32 cellular contexts compared by ENCODE assay signal in the genomic region with DNA sequence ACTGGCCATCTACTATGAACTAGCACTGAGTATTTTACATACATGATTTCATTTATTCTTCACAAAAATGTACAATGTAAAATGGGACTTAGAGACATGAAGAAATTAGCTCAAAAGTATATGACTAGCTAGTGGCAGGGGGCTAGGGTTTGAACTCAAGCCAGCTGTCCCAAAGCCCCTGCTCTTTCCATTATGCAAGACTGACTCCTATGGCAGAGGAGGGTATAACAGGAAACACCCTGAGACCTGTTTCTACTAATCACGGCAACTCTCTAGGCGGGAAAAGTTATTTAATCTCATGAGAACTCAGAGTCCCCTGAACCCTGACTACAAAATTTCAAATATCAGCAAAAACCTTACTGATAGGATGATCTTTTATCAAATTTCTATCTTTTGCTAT.
DNase-seq lines count a peak whose midpoint lies in the region; ATAC-seq and TF ChIP-seq lines count a peak whose summit lies in the region.
"Had no signal": no experiment of that assay in that cellular context is flagged by ENCODE, and none has a peak within 500 bp of the region (broad histone marks: within the 10 kb centered on the region; RNA-seq: fewer than 3 reads in every experiment).

No MANE protein-coding gene starts in this region.

- ATAC-seq in SK-N-SH treated with all-trans-retinoic acid at 6 μM for 48 hours (no peak), GM19452 (IDR thresholded peaks at IDR 0.05; ENCODE audit: unreplicated experiment) (no peak), HG03432 (IDR thresholded peaks at IDR 0.05; ENCODE audit: unreplicated experiment) (no peak)
- ATAC-seq: CD8-positive, alpha-beta T cell; effector memory CD8-positive, alpha-beta T cell; esophagus mucosa; heart left ventricle; K562; lower lobe of right lung; naive thymus-derived CD4-positive, alpha-beta T cell; psoas muscle had no signal

- no peaks in the 10 kb centered on the region for H4K20me1 ChIP-seq in SK-N-SH (ENCODE audit: insufficient read depth)
- no peaks in the 10 kb centered on the region for H4K20me1 ChIP-seq in OCI-LY3 (ENCODE audit: insufficient read depth, low read length)

- no peak overlapping the region for H2BK12ac ChIP-seq in trophoblast cell (ENCODE audit: low read length)

- peaks cover 4% of the 10 kb centered on the region for H3K79me1 ChIP-seq in trophoblast cell (ENCODE audit: low read length)

- no peak for TF ChIP-seq EP300 in SK-N-SH (IDR thresholded peaks at IDR 0.05; ENCODE audit: borderline replicate concordance in 1 of 2, low read depth in 1 of 2, low read length in 1 of 2)

- peaks cover 2% of the 10 kb centered on the region for H3K36me3 Mint-ChIP-seq in endodermal cell (ENCODE audit: low read depth)
- H3K36me3 Mint-ChIP-seq: CD8-positive, alpha-beta T cell had no signal

- no peaks in the 10 kb centered on the region for H3K9me2 ChIP-seq in SK-N-SH

- no peak overlapping the region for H4K91ac ChIP-seq in trophoblast cell (ENCODE audit: low read depth, low read length)

- H3K9me3 ChIP-seq in SK-N-SH (no peaks in the 10 kb centered on the region), OCI-LY3 (ENCODE audit: insufficient read depth, low read length) (no peaks in the 10 kb centered on the region), endodermal cell (ENCODE audit: control insufficient read depth, low read length) (peaks cover 4% of the 10 kb centered on the region), trophoblast cell (ENCODE audit: insufficient read depth, low read depth, low read length) (no peaks in the 10 kb centered on the region)
- H3K9me3 ChIP-seq: lower lobe of right lung, MG63, psoas muscle, stomach, vagina had no signal

- H3K4ac ChIP-seq in trophoblast cell (ENCODE audit: low read depth, low read length), result no peak overlapping the region

- H3K79me2 ChIP-seq in SK-N-SH (ENCODE audit: insufficient read depth) (no peaks in the 10 kb centered on the region), OCI-LY3 (ENCODE audit: low read length) (no peaks in the 10 kb centered on the region), trophoblast cell (ENCODE audit: control insufficient read depth, insufficient read depth, low read length, poor library complexity) (no peaks in the 10 kb centered on the region)

- no peaks in the 10 kb centered on the region for H3F3A ChIP-seq in SK-N-SH (replicated peaks; ENCODE audit: insufficient read depth)

- H3K4me2 ChIP-seq in SK-N-SH, result no peak overlapping the region
- no peak overlapping the region for H3K4me2 ChIP-seq in OCI-LY3 (ENCODE audit: low read length)
- H3K4me2 ChIP-seq in trophoblast cell (ENCODE audit: low read length), result no peak overlapping the region

- H3K23ac ChIP-seq in trophoblast cell (ENCODE audit: low read length), result no peak overlapping the region

- H3K4me3 Mint-ChIP-seq in endodermal cell, result no peak overlapping the region
- H3K4me3 Mint-ChIP-seq: CD8-positive, alpha-beta T cell; effector memory CD8-positive, alpha-beta T cell; naive thymus-derived CD4-positive, alpha-beta T cell; T-helper 1 cell treated with Interleukin-12 subunit alpha and Interleukin-12 subunit beta and Interleukin-4 antibody, amounts not matched to agents 30 μg/mL and 1 μg/mL, for 36 hours had no signal

- H3K4me1 ChIP-seq in SK-N-SH (ENCODE audit: control insufficient read depth in 1 of 2, insufficient read depth in 2 of 2, low read depth in 1 of 2, low read length in 1 of 2) (no peaks in the 10 kb centered on the region; a peak in 2 of 4 replicates), OCI-LY3 (ENCODE audit: low read length) (peaks cover 30% of the 10 kb centered on the region), endodermal cell (ENCODE audit: control insufficient read depth, insufficient read depth, low read length) (no peaks in the 10 kb centered on the region), trophoblast cell (ENCODE audit: control insufficient read depth in 1 of 2, insufficient read depth in 2 of 2, low read length in 2 of 2) (peaks cover 0 to 3% of the 10 kb centered on the region in 2 experiments)
- H3K4me1 ChIP-seq: lower lobe of right lung, psoas muscle, vagina had no signal

- H3K4me1 Mint-ChIP-seq in endodermal cell, result no peaks in the 10 kb centered on the region
- H3K4me1 Mint-ChIP-seq: naive thymus-derived CD4-positive, alpha-beta T cell had no signal

- POLR2A ChIA-PET in SK-N-SH (lab: Yijun Ruan, JAX), result no interaction called here

- no peak overlapping the region for H2AK5ac ChIP-seq in trophoblast cell (ENCODE audit: low read length)

- H3K4me3 ChIP-seq in SK-N-SH (ENCODE audit: low read depth in 2 of 2, low read length in 1 of 2), result no peak overlapping the region
- H3K4me3 ChIP-seq in OCI-LY3 (ENCODE audit: low read length), result no peak overlapping the region
- no peak overlapping the region for H3K4me3 ChIP-seq in endodermal cell (ENCODE audit: low read length)
- no peak overlapping the region for H3K4me3 ChIP-seq in trophoblast cell (ENCODE audit: low read depth, low read length)
- H3K4me3 ChIP-seq: heart left ventricle, K562, lower lobe of right lung, MG63, psoas muscle, stomach, vagina had no signal

- peak overlapping the region; percentile 56 for H2BK5ac ChIP-seq in trophoblast cell (ENCODE audit: low read depth, low read length, poor library complexity)

- H3K36me3 ChIP-seq in SK-N-SH (replicated peaks in 1 of 2; ENCODE audit: control insufficient read depth in 1 of 2, insufficient read depth in 2 of 2, low read length in 1 of 2) (no peaks in the 10 kb centered on the region), OCI-LY3 (replicated peaks; ENCODE audit: low read depth, low read length) (no peaks in the 10 kb centered on the region), endodermal cell (ENCODE audit: control insufficient read depth, insufficient read depth, low read length) (no peaks in the 10 kb centered on the region), trophoblast cell (ENCODE audit: control insufficient read depth in 1 of 2, insufficient read depth in 2 of 2, low read length in 2 of 2) (peaks cover 0 to 2% of the 10 kb centered on the region in 2 experiments)
- H3K36me3 ChIP-seq: lower lobe of right lung, MG63, stomach, vagina had no signal

- H3K18ac ChIP-seq in trophoblast cell (ENCODE audit: low read length), result no peak overlapping the region

- no peak for TF ChIP-seq RAD21 in SK-N-SH (IDR thresholded peaks at IDR 0.05; ENCODE audit: low read length)

- H2AFZ ChIP-seq in SK-N-SH (ENCODE audit: low read depth) (no peak overlapping the region), OCI-LY3 (ENCODE audit: low read depth, low read length) (no peak overlapping the region), trophoblast cell (ENCODE audit: insufficient read depth, low read length, poor library complexity) (no peak overlapping the region)

- TF ChIP-seq CTCF in SK-N-SH (IDR thresholded peaks at IDR 0.05) (0 out of 2 replicates have a peak, but pooled peaks have one; percentile 7), OCI-LY3 (IDR thresholded peaks at IDR 0.05; ENCODE audit: low read depth, low read length) (peak; percentile 29), endodermal cell (conservative IDR thresholded peaks at IDR 0.05) (peak; percentile 62)

- H2BK120ac ChIP-seq in trophoblast cell (ENCODE audit: insufficient read depth, low read length, poor library complexity), result no peak overlapping the region

- 88% methylated on average over 2 of the region's 2 CpGs for WGBS in SK-N-SH (ENCODE audit: low lambda C conversion rate)
- 78% methylated on average over 2 of the region's 2 CpGs; no CpG with 5 or more reads in 1 of the 2 experiments for WGBS in endodermal cell (ENCODE audit: insufficient coverage in 1 of 2, insufficient read length in 1 of 2), 2 experiments
- no CpG with 5 or more reads among the region's 2 CpGs for WGBS in trophoblast cell (ENCODE audit: extremely low coverage, insufficient coverage, insufficient read length)

- H3K9ac ChIP-seq in SK-N-SH, result no peak overlapping the region
- no peak overlapping the region for H3K9ac ChIP-seq in OCI-LY3 (ENCODE audit: low read length)
- no peak overlapping the region for H3K9ac ChIP-seq in endodermal cell (ENCODE audit: extremely low read depth, low read length, poor library complexity, severe bottlenecking)
- H3K9ac ChIP-seq in trophoblast cell (ENCODE audit: low read length), result no peak overlapping the region

- H3K27ac ChIP-seq in SK-N-SH (ENCODE audit: low read depth in 2 of 2, low read length in 1 of 2) (no peak overlapping the region), OCI-LY3 (ENCODE audit: low read length) (no peak overlapping the region), endodermal cell (ENCODE audit: low read depth, low read length) (no peak overlapping the region), trophoblast cell (ENCODE audit: low read depth, low read length) (no peak overlapping the region)
- H3K27ac ChIP-seq: heart left ventricle, lower lobe of right lung, psoas muscle, stomach, vagina had no signal

- no peak for DNase-seq in SK-N-SH
- peak; percentile 49 for DNase-seq in endodermal cell
- DNase-seq in trophoblast cell, result no peak
- no peak for DNase-seq in NCI-H345 treated with DMSO at 0.1 percent for 48 hours (lab: John Stamatoyannopoulos, UW; ENCODE audit: unreplicated experiment)
- DNase-seq: activated CD4-positive, alpha-beta T cell treated with anti-CD3 and anti-CD28 coated beads, Interleukin-2, amount 50 U/mL, for 48 hours; activated CD4-positive, CD25-positive, alpha-beta regulatory T cell treated with anti-CD3 and anti-CD28 coated beads, Interleukin-2, amount 50 U/mL, for 72 hours; activated naive CD4-positive, alpha-beta T cell treated with Interleukin-2 at 50 U/mL for 16 hours; caudate nucleus; CD8-positive, alpha-beta T cell; cortex of kidney; effector memory CD8-positive, alpha-beta T cell; EL; foreskin fibroblast; heart left ventricle; lower lobe of right lung; MG63; naive thymus-derived CD4-positive, alpha-beta T cell; NCI-H1105; NCI-H187 treated with DMSO at 0.1 percent for 48 hours; NCI-H69; nucleus accumbens; psoas muscle; stimulated activated CD4-positive, alpha-beta T cell treated with anti-CD3 and anti-CD28 coated beads, Interleukin-4, amount 100 ng/mL, for 1 hour; stomach had no signal

- H3K9me3 Mint-ChIP-seq in endodermal cell, result peaks cover 7% of the 10 kb centered on the region
- H3K9me3 Mint-ChIP-seq: CD8-positive, alpha-beta T cell; T-helper 1 cell treated with Interleukin-12 subunit alpha and Interleukin-12 subunit beta and Interleukin-4 antibody, amounts not matched to agents 30 μg/mL and 1 μg/mL, for 36 hours had no signal

- no peaks in the 10 kb centered on the region for H3K27me3 Mint-ChIP-seq in endodermal cell (ENCODE audit: insufficient read depth)
- H3K27me3 Mint-ChIP-seq: effector memory CD8-positive, alpha-beta T cell had no signal

- H3K27me3 ChIP-seq in SK-N-SH (ENCODE audit: insufficient read depth) (no peaks in the 10 kb centered on the region), OCI-LY3 (ENCODE audit: low read depth, low read length) (no peaks in the 10 kb centered on the region), endodermal cell (ENCODE audit: control insufficient read depth, insufficient read depth, low read length, poor library complexity, severe bottlenecking) (no peaks in the 10 kb centered on the region), trophoblast cell (ENCODE audit: insufficient read depth, low read length) (no peaks in the 10 kb centered on the region)
- H3K27me3 ChIP-seq: heart left ventricle, MG63, stomach, vagina had no signal

- H3K14ac ChIP-seq in trophoblast cell (ENCODE audit: low read length), result no peak overlapping the region

- H3K27ac Mint-ChIP-seq in endodermal cell, result no peak overlapping the region
- H3K27ac Mint-ChIP-seq: CD8-positive, alpha-beta T cell; effector memory CD8-positive, alpha-beta T cell; naive thymus-derived CD4-positive, alpha-beta T cell; T-helper 1 cell treated with Interleukin-12 subunit alpha and Interleukin-12 subunit beta and Interleukin-4 antibody, amounts not matched to agents 30 μg/mL and 1 μg/mL, for 36 hours had no signal

- CTCF ChIA-PET in SK-N-SH (lab: Yijun Ruan, JAX), result no interaction called here

- H4K12ac ChIP-seq in trophoblast cell (ENCODE audit: low read depth, low read length), result no peak overlapping the region

- H4K8ac ChIP-seq in trophoblast cell (ENCODE audit: low read depth, low read length), result no peak overlapping the region

Comparison
In these comparisons a context has a peak if more than half of its experiments do, and no peak if none do; other contexts are left out.
1. CTCF ChIP-seq: peak in every context shown above with its lines; median percentile 62 in endodermal cell; 29 in OCI-LY3; 7 in SK-N-SH.